29 cellular contexts compared by ENCODE assay signal in genomic region chr18:23646282-23646681, GRCh38. TPM values are rescaled to one million over a fixed set of nuclear protein-coding genes. Genes with fewer than 3 reads are reported as not detected.
"Had no signal": no experiment of that assay in that cellular context is flagged by ENCODE, and none has a peak within 500 bp of the region (broad histone marks: within the 10 kb centered on the region; RNA-seq: fewer than 3 reads in every experiment).

No MANE protein-coding gene starts in this region.

- H3K4me2 ChIP-seq: neural progenitor cell, smooth muscle cell had no signal

- H3K4me1 ChIP-seq: parathyroid adenoma, psoas muscle, testis, tibial artery, uterus had no signal

- H3K27ac ChIP-seq: neural progenitor cell, ovary, parathyroid adenoma, psoas muscle, skin epidermis, spleen, suprapubic skin, testis, tibial artery, transverse colon, upper lobe of right lung, uterus had no signal

- H3K9ac ChIP-seq: neural progenitor cell, parathyroid adenoma had no signal

- H3K27me3 ChIP-seq: neural progenitor cell, ovary, suprapubic skin, testis, tibial artery, transverse colon, upper lobe of right lung, uterus had no signal

- H3K4me3 ChIP-seq: neural progenitor cell, ovary, psoas muscle, skin epidermis, smooth muscle cell, spleen, suprapubic skin, testis, tibial artery, transverse colon, upper lobe of right lung, uterus had no signal

- ATAC-seq: naive thymus-derived CD4-positive, alpha-beta T cell; natural killer cell; psoas muscle; right cardiac atrium; sciatic nerve; stimulated activated memory B cell treated with anti-CD40 and anti-IgM and Interleukin-4, amounts not matched to agents 10 μg/mL and 1 μg/mL and 100 μg/mL, for 72 hours; stimulated activated naive CD8-positive, alpha-beta T cell treated with anti-CD3 and anti-CD28 coated beads, Interleukin-15, amount 100 ng/mL, for 72 hours; stimulated activated naive CD8-positive, alpha-beta T cell treated with anti-CD3 and anti-CD28 coated beads, Interleukin-15, Interleukin-2, amounts not matched to agents 100 U/mL and 50 U/mL, for 24 hours; upper lobe of right lung had no signal

- DNase-seq: naive thymus-derived CD4-positive, alpha-beta T cell; natural killer cell; occipital lobe; ovary; posterior cingulate gyrus; psoas muscle; right cardiac atrium; spleen; stimulated activated CD4-positive, alpha-beta T cell treated with anti-CD3 and anti-CD28 coated beads, Interleukin-12 subunit alpha, Interleukin-12 subunit beta, amount 100 ng/mL, for 4 hours; stimulated activated CD4-positive, alpha-beta T cell treated with anti-CD3 and anti-CD28 coated beads, Interleukin-1b, Interleukin-23, amount 100 ng/mL, for 48 hours; stimulated activated CD4-positive, alpha-beta T cell treated with anti-CD3 and anti-CD28 coated beads, Interleukin-4, amount 100 ng/mL, for 1 hour; stimulated activated CD4-positive, alpha-beta T cell treated with anti-CD3 and anti-CD28 coated beads, Interleukin-4, amount 100 ng/mL, for 4 hours; stimulated activated CD8-positive, alpha-beta memory T cell treated with anti-CD3 and anti-CD28 coated beads, Interleukin-4, amount 100 ng/mL, for 48 hours; stimulated activated naive CD4-positive, alpha-beta T cell; stimulated activated naive CD8-positive, alpha-beta T cell treated with anti-CD3 and anti-CD28 coated beads, Interleukin-15, amount 100 ng/mL, for 72 hours; stimulated activated naive CD8-positive, alpha-beta T cell treated with anti-CD3 and anti-CD28 coated beads, Interleukin-15, Interleukin-2, amounts not matched to agents 100 U/mL and 50 U/mL, for 24 hours; substantia nigra; testis; tibial artery; transverse colon; upper lobe of right lung; uterus had no signal

- H2AFZ ChIP-seq: neural progenitor cell, parathyroid adenoma had no signal

- H3K9me3 ChIP-seq: ovary, suprapubic skin, testis, tibial artery, transverse colon, upper lobe of right lung, uterus had no signal

- H3K36me3 ChIP-seq: neural progenitor cell, ovary, spleen, suprapubic skin, tibial artery, transverse colon, upper lobe of right lung, uterus had no signal

RNA-seq across cellular contexts. Expression of gene ANKRD29, which starts 16.4 kb away (rescaled TPM):
- polyA plus RNA-seq: smooth muscle cell had no signal

RNA-seq across cellular contexts. Expression of gene LAMA3, which starts 43.0 kb away (rescaled TPM):
- total RNA-seq: natural killer cell had no signal
- polyA plus RNA-seq: naive thymus-derived CD4-positive, alpha-beta T cell had no signal
